13 cellular contexts compared by ENCODE assay signal in genomic region chr5:139148306-139148705, GRCh38. TPM values are rescaled to one million over a fixed set of nuclear protein-coding genes. Genes with fewer than 3 reads are reported as not detected.
DNase-seq lines count a peak whose midpoint lies in the region; ATAC-seq and TF ChIP-seq lines count a peak whose summit lies in the region.
"Had no signal": no experiment of that assay in that cellular context is flagged by ENCODE, and none has a peak within 500 bp of the region (broad histone marks: within the 10 kb centered on the region; RNA-seq: fewer than 3 reads in every experiment).

No MANE protein-coding gene starts in this region.

- in situ Hi-C loops in Panc1 (cut with HindIII; ENCODE audit: low pct_unique_long_range_greater_than_20kb, low sequenced_read_pairs), result no loop called here

- POLR2A ChIA-PET in Panc1 (lab: Charles Lee), result interaction anchor here (0.5 kb wide), 1 partner anchor 77 kb away, joined by 4 read pairs; no protein-coding TSS in a partner anchor
- POLR2A ChIA-PET in activated CD8-positive, alpha-beta T cell treated with anti-CD3 and anti-CD28 coated beads, Interleukin-2, amount 10 ng/mL, durations not matched to agents 7 days and 5 days (lab: Charles Lee), result no interaction called here

- H3K4me3 Mint-ChIP-seq in activated T-cell treated with anti-CD3 and anti-CD28 coated beads, Interleukin-2, amount 50 U/mL, for 24 hours, result no peak overlapping the region
- no peak overlapping the region for H3K4me3 Mint-ChIP-seq in activated CD8-positive, alpha-beta T cell treated with anti-CD3 and anti-CD28 coated beads, Interleukin-2, amount 10 ng/mL, durations not matched to agents 7 days and 5 days
- H3K4me3 Mint-ChIP-seq: dendritic cell treated with granulocyte-macrophage colony-stimulating factor and Interleukin-4, amounts not matched to agents 40 ng/mL and 50 ng/mL, for 4 days had no signal

- no TSS peak for BruUV-seq in Panc1 (replicated peaks; lab: Mats Ljungman, UMichigan)

- intact Hi-C loops in Panc1 (cut with micrococcal nuclease; ENCODE audit: unreplicated experiment), result no loop called here

- H3K36me3 ChIP-seq in Panc1 (ENCODE audit: control insufficient read depth, insufficient read depth, low read length) (no peaks in the 10 kb centered on the region), right atrium auricular region (no peaks in the 10 kb centered on the region)

- H3K9me3 Mint-ChIP-seq in activated T-cell treated with anti-CD3 and anti-CD28 coated beads, Interleukin-2, amount 50 U/mL, for 24 hours, result no peaks in the 10 kb centered on the region
- H3K9me3 Mint-ChIP-seq in activated CD8-positive, alpha-beta T cell treated with anti-CD3 and anti-CD28 coated beads, Interleukin-2, amount 10 ng/mL, durations not matched to agents 7 days and 5 days (ENCODE audit: insufficient read depth), result no peaks in the 10 kb centered on the region
- H3K9me3 Mint-ChIP-seq: dendritic cell treated with granulocyte-macrophage colony-stimulating factor and Interleukin-4, amounts not matched to agents 40 ng/mL and 50 ng/mL, for 4 days had no signal

- H3K4me1 ChIP-seq in Panc1 (ENCODE audit: control insufficient read depth, insufficient read depth, low read length) (0 out of 2 replicates have a peak, but pooled peaks cover 5% of the 10 kb centered on the region), right atrium auricular region (peaks cover 0 to 45% of the 10 kb centered on the region in 2 donors)

- H3K27ac ChIP-seq in Panc1 (ENCODE audit: low read length), result no peak overlapping the region
- peak overlapping the region; percentile 57 to 59 for H3K27ac ChIP-seq in right atrium auricular region
- peak overlapping the region in 13 of 21 experiments; percentile 2 to 59 (median 42) for H3K27ac ChIP-seq in skin epidermis

- no peaks in the 10 kb centered on the region for H3K27me3 ChIP-seq in Panc1 (ENCODE audit: control insufficient read depth, insufficient read depth, low read length)
- H3K27me3 ChIP-seq in right atrium auricular region, result no peaks in the 10 kb centered on the region

- H3K4me1 Mint-ChIP-seq in activated T-cell treated with anti-CD3 and anti-CD28 coated beads, Interleukin-2, amount 50 U/mL, for 24 hours (ENCODE audit: low read depth), result peaks cover 62% of the 10 kb centered on the region
- peaks cover 2% of the 10 kb centered on the region for H3K4me1 Mint-ChIP-seq in activated CD8-positive, alpha-beta T cell treated with anti-CD3 and anti-CD28 coated beads, Interleukin-2, amount 10 ng/mL, durations not matched to agents 7 days and 5 days (ENCODE audit: low read depth)

- CTCF ChIA-PET in Panc1 (lab: Charles Lee), result interaction anchor here (0.6 kb wide), 1 partner anchor 358 kb away, joined by 3 read pairs; no protein-coding TSS in a partner anchor
- CTCF ChIA-PET in activated CD8-positive, alpha-beta T cell treated with anti-CD3 and anti-CD28 coated beads, Interleukin-2, amount 10 ng/mL, durations not matched to agents 7 days and 5 days (lab: Charles Lee), result interaction anchor here (1.5 kb wide), 1 partner anchor 40 kb away, joined by 3 read pairs; no protein-coding TSS in a partner anchor

- H3K4me3 ChIP-seq in Panc1 (ENCODE audit: low read depth in 2 of 2, low read length in 2 of 2) (no peak overlapping the region), right atrium auricular region (no peak overlapping the region), skin epidermis (no peak overlapping the region)

- TF ChIP-seq CTCF in Panc1 (IDR thresholded peaks at IDR 0.05), result no peak
- TF ChIP-seq CTCF in right atrium auricular region (IDR thresholded peaks at IDR 0.05), result no peak

- ATAC-seq in Panc1 (0 out of 2 replicates have a peak, but pooled peaks have one; percentile 36), HG02973 (IDR thresholded peaks at IDR 0.05; ENCODE audit: unreplicated experiment) (no peak)
- no peak for ATAC-seq in activated CD8-positive, alpha-beta T cell treated with anti-CD3 and anti-CD28 coated beads, Interleukin-2, amount 10 ng/mL, durations not matched to agents 7 days and 5 days
- ATAC-seq: HepG2 had no signal

- H3K36me3 Mint-ChIP-seq in activated T-cell treated with anti-CD3 and anti-CD28 coated beads, Interleukin-2, amount 50 U/mL, for 24 hours (ENCODE audit: low read depth), result no peaks in the 10 kb centered on the region
- H3K36me3 Mint-ChIP-seq in activated CD8-positive, alpha-beta T cell treated with anti-CD3 and anti-CD28 coated beads, Interleukin-2, amount 10 ng/mL, durations not matched to agents 7 days and 5 days (ENCODE audit: low read depth), result no peaks in the 10 kb centered on the region

- no peaks in the 10 kb centered on the region for H3K9me3 ChIP-seq in Panc1 (ENCODE audit: control insufficient read depth, insufficient read depth, low read depth, low read length)
- H3K9me3 ChIP-seq in right atrium auricular region, result no peaks in the 10 kb centered on the region
- H3K9me3 ChIP-seq: Caco-2 had no signal

- H3K27me3 Mint-ChIP-seq in activated T-cell treated with anti-CD3 and anti-CD28 coated beads, Interleukin-2, amount 50 U/mL, for 24 hours, result no peaks in the 10 kb centered on the region
- H3K27me3 Mint-ChIP-seq in activated CD8-positive, alpha-beta T cell treated with anti-CD3 and anti-CD28 coated beads, Interleukin-2, amount 10 ng/mL, durations not matched to agents 7 days and 5 days (ENCODE audit: low read depth), result no peaks in the 10 kb centered on the region
- H3K27me3 Mint-ChIP-seq: dendritic cell treated with granulocyte-macrophage colony-stimulating factor and Interleukin-4, amounts not matched to agents 40 ng/mL and 50 ng/mL, for 4 days had no signal

- no peak overlapping the region for H3K27ac Mint-ChIP-seq in activated T-cell treated with anti-CD3 and anti-CD28 coated beads, Interleukin-2, amount 50 U/mL, for 24 hours
- no peak overlapping the region for H3K27ac Mint-ChIP-seq in activated CD8-positive, alpha-beta T cell treated with anti-CD3 and anti-CD28 coated beads, Interleukin-2, amount 10 ng/mL, durations not matched to agents 7 days and 5 days
- H3K27ac Mint-ChIP-seq: dendritic cell treated with granulocyte-macrophage colony-stimulating factor and Interleukin-4, amounts not matched to agents 40 ng/mL and 50 ng/mL, for 4 days had no signal

- peak; percentile 30 for DNase-seq in DMS53 treated with DMSO at 0.1 percent for 48 hours (lab: John Stamatoyannopoulos, UW; ENCODE audit: unreplicated experiment)
- DNase-seq in Panc1 (ENCODE audit: low read depth, low spot score), result no peak
- no peak for DNase-seq in right atrium auricular region (ENCODE audit: low spot score)
- no peak for DNase-seq in activated T-cell treated with anti-CD3 and anti-CD28 coated beads, Interleukin-2, amount 50 U/mL, for 24 hours
- no peak for DNase-seq in activated CD8-positive, alpha-beta T cell treated with anti-CD3 and anti-CD28 coated beads, Interleukin-2, amount 10 ng/mL, durations not matched to agents 7 days and 5 days
- no peak for DNase-seq in GOT3 (lab: John Stamatoyannopoulos, UW)
- DNase-seq: Caco-2; NCI-H1105; stimulated activated CD4-positive, alpha-beta T cell treated with anti-CD3 and anti-CD28 coated beads, Interleukin-2, amount 100 ng/mL, for 48 hours had no signal

RNA-seq across cellular contexts. Expression of gene SIL1, which starts 49.9 kb away (rescaled TPM):
- total RNA-seq in Panc1 (2021; ENCODE audit: unreplicated experiment), result 35.4 TPM
- polyA plus RNA-seq in Panc1 (2012; ENCODE audit: insufficient read length), result 44.4 TPM
- total RNA-seq in right atrium auricular region, result 10 to 100 TPM; 32.7 to 41.3 TPM
- total RNA-seq in activated CD8-positive, alpha-beta T cell treated with anti-CD3 and anti-CD28 coated beads, Interleukin-2, amount 10 ng/mL, durations not matched to agents 7 days and 5 days, result 10 to 100 TPM; 15.6 to 18.2 TPM
